In genomic region chr1:78275906-78276690, GRCh38 we compare ENCODE assay signal across 29 cellular contexts.
DNase-seq lines count a peak whose midpoint lies in the region; ATAC-seq and TF ChIP-seq lines count a peak whose summit lies in the region.
"Had no signal": no experiment of that assay in that cellular context is flagged by ENCODE, and none has a peak within 500 bp of the region (broad histone marks: within the 10 kb centered on the region; RNA-seq: fewer than 3 reads in every experiment).

No MANE protein-coding gene starts in this region.

- POLR2A ChIA-PET in AG04450 (lab: Yijun Ruan, JAX): no interaction called here

- H3K27ac ChIP-seq in AG04450 (ENCODE audit: low read depth, low read length) (peak overlapping the region; percentile 40), KMS-11 (no peak overlapping the region)
- H3K27ac ChIP-seq: A549, cardiac muscle cell, HL-60, left ventricle myocardium inferior, neutrophil, thyroid gland, vagina had no signal

- H3K4me3 ChIP-seq in AG04450 (ENCODE audit: low read depth, low read length): no peak overlapping the region
- H3K4me3 ChIP-seq in KMS-11 (IDR thresholded peaks at IDR 0.05; ENCODE audit: insufficient read depth, low read depth, low read length): no peak overlapping the region
- no peak overlapping the region for H3K4me3 ChIP-seq in adipocyte (ENCODE audit: low read length)
- no peak overlapping the region for H3K4me3 ChIP-seq in fibroblast of the aortic adventitia (ENCODE audit: low read depth, low read length)
- H3K4me3 ChIP-seq: A549, cardiac muscle cell, left ventricle myocardium inferior, thyroid gland, vagina had no signal

- DNase-seq in AG04450 (ENCODE audit: low read depth, low spot score) (no peak), adipocyte (ENCODE audit: low read depth) (peak; percentile 18), fibroblast of the aortic adventitia (ENCODE audit: low read depth) (peak; percentile 42), COLO668 (lab: John Stamatoyannopoulos, UW; ENCODE audit: unreplicated experiment) (no peak), RKO (ENCODE audit: low spot score) (no peak)
- DNase-seq: activated CD4-positive, alpha-beta T cell treated with anti-CD3 and anti-CD28 coated beads for 36 hours; activated CD8-positive, alpha-beta T cell treated with anti-CD3 and anti-CD28 coated beads, Interleukin-2, amount 10 ng/mL, durations not matched to agents 7 days and 5 days; activated naive CD4-positive, alpha-beta T cell treated with anti-CD3 and anti-CD28 coated beads for 36 hours; CD4-positive, alpha-beta memory T cell; cortex of kidney; effector memory CD8-positive, alpha-beta T cell; erythroblast; head of caudate nucleus; Karpas-422; left ventricle myocardium inferior; NCI-H1694 treated with DMSO at 0.1 percent for 48 hours; Right ventricle myocardium superior; stimulated activated CD4-positive, alpha-beta T cell treated with anti-CD3 and anti-CD28 coated beads, Interleukin-4, amount 100 ng/mL, for 24 hours; thyroid gland had no signal

- H3K9ac ChIP-seq in KMS-11 (no peak overlapping the region), adipocyte (ENCODE audit: low read length) (no peak overlapping the region)

- H3K9me3 ChIP-seq in AG04450 (ENCODE audit: control insufficient read depth, insufficient read depth, low read length): no peaks in the 10 kb centered on the region
- no peaks in the 10 kb centered on the region for H3K9me3 ChIP-seq in adipocyte (ENCODE audit: control insufficient read depth, low read length)
- H3K9me3 ChIP-seq: A549, left ventricle myocardium inferior, neutrophil, thyroid gland, vagina had no signal

- no peak for TF ChIP-seq CTCF in AG04450 (IDR thresholded peaks at IDR 0.05; ENCODE audit: low read depth, low read length)
- no peak for TF ChIP-seq CTCF in KMS-11 (conservative IDR thresholded peaks at IDR 0.05; ENCODE audit: low read depth, low read length)
- TF ChIP-seq CTCF in fibroblast of the aortic adventitia (IDR thresholded peaks at IDR 0.05; ENCODE audit: insufficient read depth, low read length): no peak

- H3K36me3 ChIP-seq in KMS-11 (ENCODE audit: insufficient read depth) (no peaks in the 10 kb centered on the region), adipocyte (ENCODE audit: control insufficient read depth, insufficient read depth, low read length, severe bottlenecking) (no peaks in the 10 kb centered on the region)
- H3K36me3 ChIP-seq: cardiac muscle cell, left ventricle myocardium inferior, neutrophil, thyroid gland, vagina had no signal

- H4K20me1 ChIP-seq in KMS-11 (ENCODE audit: insufficient read depth): no peaks in the 10 kb centered on the region

- H3K79me2 ChIP-seq in KMS-11 (ENCODE audit: insufficient read depth, low read depth): no peaks in the 10 kb centered on the region

- H3K4me1 ChIP-seq in KMS-11 (ENCODE audit: low read depth, poor library complexity, severe bottlenecking): peaks cover 30% of the 10 kb centered on the region
- H3K4me1 ChIP-seq in adipocyte (ENCODE audit: control insufficient read depth, insufficient read depth, low read length): peaks cover 42% of the 10 kb centered on the region
- H3K4me1 ChIP-seq: A549, left ventricle myocardium inferior, thyroid gland, vagina had no signal

- no peak for ATAC-seq in GM21528 (IDR thresholded peaks at IDR 0.05; ENCODE audit: low FRiP score, unreplicated experiment)
- no peak for ATAC-seq in GM18502 (IDR thresholded peaks at IDR 0.05; ENCODE audit: poor library complexity, unreplicated experiment)
- ATAC-seq: A549; activated CD4-positive, alpha-beta T cell treated with anti-CD3 and anti-CD28 coated beads for 36 hours; activated CD8-positive, alpha-beta T cell treated with anti-CD3 and anti-CD28 coated beads, Interleukin-2, amount 10 ng/mL, durations not matched to agents 7 days and 5 days; effector memory CD8-positive, alpha-beta T cell; PC-3; sciatic nerve had no signal

- no peak overlapping the region for H2AFZ ChIP-seq in KMS-11 (ENCODE audit: low read depth)

- H3K27me3 ChIP-seq in AG04450 (ENCODE audit: control insufficient read depth, insufficient read depth, low read length): no peaks in the 10 kb centered on the region
- no peaks in the 10 kb centered on the region for H3K27me3 ChIP-seq in KMS-11 (ENCODE audit: insufficient read depth, low read depth)
- no peaks in the 10 kb centered on the region for H3K27me3 ChIP-seq in adipocyte (replicated peaks; ENCODE audit: control insufficient read depth, insufficient read depth, low read length)
- H3K27me3 ChIP-seq: cardiac muscle cell, neutrophil, thyroid gland, vagina had no signal

- peak overlapping the region; percentile 73; the same call in 1 of the 2 replicates for H3K4me2 ChIP-seq in KMS-11
- H3K4me2 ChIP-seq: A549 had no signal

- CTCF ChIA-PET in AG04450 (lab: Charles Lee): interaction anchor here (0.7 to 1.1 kb wide), 4 partner anchors 47 to 346 kb away, joined by 3 to 6 read pairs (median 4); no protein-coding TSS in a partner anchor

Comparison
In these comparisons a context has a peak if more than half of its experiments do, and no peak if none do; other contexts are left out.
1. DNase-seq: peak in adipocyte (single experiment) and fibroblast of the aortic adventitia (single experiment); none in AG04450 (single experiment), COLO668 (single experiment) and RKO (single experiment).